ENCODE assay signal across 18 cellular contexts in genomic region chr11:4076774-4077173, GRCh38.
"Had no signal": no experiment of that assay in that cellular context is flagged by ENCODE, and none has a peak within 500 bp of the region (broad histone marks: within the 10 kb centered on the region; RNA-seq: fewer than 3 reads in every experiment).

No MANE protein-coding gene starts in this region.

- H3K4me1 Mint-ChIP-seq: neural crest cell had no signal

- H3K27me3 ChIP-seq: adrenal gland, thyroid gland had no signal

- H3K27me3 Mint-ChIP-seq: activated CD8-positive, alpha-beta T cell treated with anti-CD3 and anti-CD28 coated beads for 36 hours; activated naive CD4-positive, alpha-beta T cell treated with anti-CD3 and anti-CD28 coated beads, Interleukin-2, amount 10 ng/mL, durations not matched to agents 7 days and 5 days; activated T-cell treated with anti-CD3 and anti-CD28 coated beads, Interleukin-2, amount 50 U/mL, for 24 hours; effector memory CD8-positive, alpha-beta T cell had no signal

- H3K4me1 ChIP-seq: adrenal gland had no signal

- H3K4me3 ChIP-seq: adrenal gland, lung, thyroid gland had no signal

- DNase-seq: activated CD4-positive, alpha-beta T cell treated with anti-CD3 and anti-CD28 coated beads for 48 hours; activated CD4-positive, CD25-positive, alpha-beta regulatory T cell; activated CD8-positive, alpha-beta T cell treated with anti-CD3 and anti-CD28 coated beads for 36 hours; activated naive CD4-positive, alpha-beta T cell treated with anti-CD3 and anti-CD28 coated beads, Interleukin-2, amount 10 ng/mL, durations not matched to agents 7 days and 5 days; activated T-cell treated with anti-CD3 and anti-CD28 coated beads, Interleukin-2, amount 50 U/mL, for 24 hours; adrenal gland; dermis blood vessel endothelial cell; effector memory CD8-positive, alpha-beta T cell; foreskin fibroblast; hippocampal formation; kidney; thyroid gland had no signal

- H3K9me3 Mint-ChIP-seq: activated CD8-positive, alpha-beta T cell treated with anti-CD3 and anti-CD28 coated beads for 36 hours; activated naive CD4-positive, alpha-beta T cell treated with anti-CD3 and anti-CD28 coated beads, Interleukin-2, amount 10 ng/mL, durations not matched to agents 7 days and 5 days; activated T-cell treated with anti-CD3 and anti-CD28 coated beads, Interleukin-2, amount 50 U/mL, for 24 hours; effector memory CD8-positive, alpha-beta T cell; neural crest cell had no signal

- H3K27ac ChIP-seq: adrenal gland, epithelial cell of prostate, thyroid gland had no signal

- H3K9me3 ChIP-seq: adrenal gland, thyroid gland had no signal

- H3K4me3 Mint-ChIP-seq: activated CD8-positive, alpha-beta T cell treated with anti-CD3 and anti-CD28 coated beads for 36 hours; activated naive CD4-positive, alpha-beta T cell treated with anti-CD3 and anti-CD28 coated beads, Interleukin-2, amount 10 ng/mL, durations not matched to agents 7 days and 5 days; activated T-cell treated with anti-CD3 and anti-CD28 coated beads, Interleukin-2, amount 50 U/mL, for 24 hours; effector memory CD8-positive, alpha-beta T cell; neural crest cell had no signal

- FAIRE-seq: astrocyte had no signal

- H3K36me3 ChIP-seq: adrenal gland had no signal

- H3K27ac Mint-ChIP-seq: activated CD8-positive, alpha-beta T cell treated with anti-CD3 and anti-CD28 coated beads for 36 hours; activated naive CD4-positive, alpha-beta T cell treated with anti-CD3 and anti-CD28 coated beads, Interleukin-2, amount 10 ng/mL, durations not matched to agents 7 days and 5 days; activated T-cell treated with anti-CD3 and anti-CD28 coated beads, Interleukin-2, amount 50 U/mL, for 24 hours; effector memory CD8-positive, alpha-beta T cell; progenitor cell of endocrine pancreas had no signal

- ATAC-seq: activated CD8-positive, alpha-beta T cell treated with anti-CD3 and anti-CD28 coated beads for 36 hours; effector memory CD8-positive, alpha-beta T cell; left lobe of liver had no signal
